10 cellular contexts compared by ENCODE assay signal in genomic region chr6:26016326-26017275, GRCh38. TPM values are rescaled to one million over a fixed set of nuclear protein-coding genes. Genes with fewer than 3 reads are reported as not detected.
DNase-seq lines count a peak whose midpoint lies in the region; TF ChIP-seq lines count a peak whose summit lies in the region.
"Had no signal": no experiment of that assay in that cellular context is flagged by ENCODE, and none has a peak within 500 bp of the region (broad histone marks: within the 10 kb centered on the region; RNA-seq: fewer than 3 reads in every experiment).

No MANE protein-coding gene starts in this region.

- H3K4me1 Mint-ChIP-seq in activated naive CD4-positive, alpha-beta T cell treated with anti-CD3 and anti-CD28 coated beads, Interleukin-2, amount 50 U/mL, for 24 hours, result peaks cover 27% of the 10 kb centered on the region

- peak overlapping the region; percentile 35 for H3K9ac ChIP-seq in muscle layer of colon (ENCODE audit: low read length)

- TF ChIP-seq CTCF in uterus (IDR thresholded peaks at IDR 0.05), result no peak

- H3K36me3 ChIP-seq in effector memory CD4-positive, alpha-beta T cell (ENCODE audit: control insufficient read depth, insufficient read depth, low read length), result no peaks in the 10 kb centered on the region
- no peaks in the 10 kb centered on the region for H3K36me3 ChIP-seq in muscle layer of colon (ENCODE audit: insufficient read depth, low read length)
- H3K36me3 ChIP-seq in uterus, result no peaks in the 10 kb centered on the region

- no peak for DNase-seq in activated naive CD4-positive, alpha-beta T cell (lab: John Stamatoyannopoulos, UW)
- DNase-seq in effector memory CD4-positive, alpha-beta T cell, result no peak
- DNase-seq in uterus (peak in 1 of 2 donors; percentile 41), NCI-H82 (lab: John Stamatoyannopoulos, UW) (no peak), NCI-H524 treated with DMSO at 0.1 percent for 48 hours (lab: John Stamatoyannopoulos, UW) (no peak), NCI-H1436 treated with DMSO at 0.1 percent for 48 hours (lab: John Stamatoyannopoulos, UW) (no peak)
- DNase-seq: SIG-M5 had no signal

- peak overlapping the region; percentile 23 for H3K4me3 ChIP-seq in effector memory CD4-positive, alpha-beta T cell (ENCODE audit: insufficient read depth, low read depth, low read length, poor library complexity, severe bottlenecking)
- peak overlapping the region; percentile 23 to 53 for H3K4me3 ChIP-seq in muscle layer of colon (ENCODE audit: low read depth in 1 of 2, low read length in 2 of 2)
- H3K4me3 ChIP-seq in uterus, result peak overlapping the region; percentile 19 to 46

- no peaks in the 10 kb centered on the region for H3K9me3 ChIP-seq in effector memory CD4-positive, alpha-beta T cell (ENCODE audit: control insufficient read depth, low read length)
- H3K9me3 ChIP-seq in muscle layer of colon (ENCODE audit: low read length) (no peaks in the 10 kb centered on the region), uterus (no peaks in the 10 kb centered on the region)

- H3K27me3 Mint-ChIP-seq in activated naive CD4-positive, alpha-beta T cell treated with anti-CD3 and anti-CD28 coated beads, Interleukin-2, amount 50 U/mL, for 24 hours, result no peaks in the 10 kb centered on the region

- H3K27ac ChIP-seq in effector memory CD4-positive, alpha-beta T cell (ENCODE audit: insufficient read depth, low read length, poor library complexity, severe bottlenecking), result peak overlapping the region; percentile 47
- peak overlapping the region; percentile 57 for H3K27ac ChIP-seq in muscle layer of colon (ENCODE audit: low read depth, low read length)
- peak overlapping the region; percentile 71 to 86 for H3K27ac ChIP-seq in uterus
- H3K27ac ChIP-seq: HL-60 had no signal

- no peaks in the 10 kb centered on the region for H3K36me3 Mint-ChIP-seq in activated naive CD4-positive, alpha-beta T cell treated with anti-CD3 and anti-CD28 coated beads, Interleukin-2, amount 50 U/mL, for 24 hours

- peaks cover 5% of the 10 kb centered on the region for H3K4me1 ChIP-seq in effector memory CD4-positive, alpha-beta T cell (ENCODE audit: control insufficient read depth, insufficient read depth, low read length, poor library complexity, severe bottlenecking)
- H3K4me1 ChIP-seq in muscle layer of colon (ENCODE audit: insufficient read depth, low read length) (peaks cover 6% of the 10 kb centered on the region), uterus (no peaks in the 10 kb centered on the region)

- H3K27ac Mint-ChIP-seq in activated naive CD4-positive, alpha-beta T cell treated with anti-CD3 and anti-CD28 coated beads, Interleukin-2, amount 50 U/mL, for 24 hours, result no peak overlapping the region

- no peaks in the 10 kb centered on the region for H3K9me3 Mint-ChIP-seq in activated naive CD4-positive, alpha-beta T cell treated with anti-CD3 and anti-CD28 coated beads, Interleukin-2, amount 50 U/mL, for 24 hours

- intact Hi-C loops in uterus (cut with DNase I; ENCODE audit: low total_unique reads), result no loop called here

- no peak for TF ChIP-seq POLR2A in uterus (IDR thresholded peaks at IDR 0.05)

- no peaks in the 10 kb centered on the region for H3K27me3 ChIP-seq in effector memory CD4-positive, alpha-beta T cell (replicated peaks; ENCODE audit: control insufficient read depth, insufficient read depth, low read length, poor library complexity, severe bottlenecking)
- H3K27me3 ChIP-seq in muscle layer of colon (ENCODE audit: control insufficient read depth in 1 of 2, insufficient read depth in 2 of 2, low read length in 2 of 2) (no peaks in the 10 kb centered on the region), uterus (no peaks in the 10 kb centered on the region)

- H3K4me3 Mint-ChIP-seq in activated naive CD4-positive, alpha-beta T cell treated with anti-CD3 and anti-CD28 coated beads, Interleukin-2, amount 50 U/mL, for 24 hours, result peak overlapping the region; percentile 80

RNA-seq across cellular contexts. Expression of gene TRIM38, which starts 54.0 kb away (rescaled TPM):
- total RNA-seq in uterus, result 10 to 100 TPM in 3 of 4 donors, 1 to 10 TPM in 1; 9.1 to 18.5 (median 10.6) TPM
